1 cellular context compared by ENCODE assay signal in the genomic region with DNA sequence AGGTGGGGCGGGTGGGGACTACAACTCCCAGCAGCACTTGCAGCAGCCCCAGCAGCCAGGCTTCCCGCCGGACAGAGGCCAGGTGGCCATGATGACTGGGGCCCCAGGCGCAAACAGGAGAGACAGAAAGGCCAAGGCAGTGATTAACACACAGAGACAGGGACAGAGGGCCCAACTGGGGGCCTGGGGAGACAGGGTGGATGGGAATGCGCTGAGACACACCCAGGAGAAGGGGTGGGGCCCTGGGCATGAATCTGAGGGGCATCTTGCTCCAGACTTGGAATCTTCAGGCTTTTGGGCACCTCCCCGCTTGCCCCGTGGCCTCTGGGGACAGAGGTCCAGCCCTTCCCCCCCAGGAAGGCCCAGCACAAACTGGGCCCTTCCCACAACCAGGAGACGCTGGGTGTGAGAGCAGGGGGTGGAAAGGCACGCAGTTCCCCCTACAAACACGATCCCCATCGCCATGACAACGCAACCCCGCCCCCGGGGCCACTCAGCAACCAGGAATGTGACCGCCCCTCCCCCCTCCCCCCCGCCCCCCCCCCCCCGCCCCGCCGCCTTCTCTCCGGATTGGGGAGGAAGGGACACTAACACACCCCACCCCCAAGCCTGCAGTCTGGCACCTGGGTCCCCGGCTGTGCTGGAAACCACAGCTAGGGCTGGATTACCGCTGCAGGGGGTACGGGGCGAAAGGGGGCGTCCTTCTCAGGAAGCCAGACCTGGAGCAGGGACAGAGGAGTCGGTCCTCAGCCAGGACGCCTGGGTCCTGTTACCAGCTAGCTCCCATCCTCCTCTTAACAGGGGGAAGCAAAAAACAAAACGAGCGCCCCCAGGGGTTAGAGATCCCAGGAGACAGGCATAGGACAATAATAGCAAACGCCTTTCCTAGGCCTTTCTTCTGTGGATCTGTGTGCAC.
TF ChIP-seq lines count a peak whose summit lies in the region.

No MANE protein-coding gene starts in this region.

TF ChIP-seq in A549, 52 proteins besides CTCF, POLR2A, EP300 and RAD21 (continued from another document):
- TF ChIP-seq, protein P1, sequence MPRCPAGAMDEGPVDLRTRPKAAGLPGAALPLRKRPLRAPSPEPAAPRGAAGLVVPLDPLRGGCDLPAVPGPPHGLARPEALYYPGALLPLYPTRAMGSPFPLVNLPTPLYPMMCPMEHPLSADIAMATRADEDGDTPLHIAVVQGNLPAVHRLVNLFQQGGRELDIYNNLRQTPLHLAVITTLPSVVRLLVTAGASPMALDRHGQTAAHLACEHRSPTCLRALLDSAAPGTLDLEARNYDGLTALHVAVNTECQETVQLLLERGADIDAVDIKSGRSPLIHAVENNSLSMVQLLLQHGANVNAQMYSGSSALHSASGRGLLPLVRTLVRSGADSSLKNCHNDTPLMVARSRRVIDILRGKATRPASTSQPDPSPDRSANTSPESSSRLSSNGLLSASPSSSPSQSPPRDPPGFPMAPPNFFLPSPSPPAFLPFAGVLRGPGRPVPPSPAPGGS (IDR thresholded peaks at IDR 0.05), result peak; percentile 40; the same call in 1 of the 3 replicates
- TF ChIP-seq CBX8 (IDR thresholded peaks at IDR 0.05), result no peak
- TF ChIP-seq NFE2L2 (conservative IDR thresholded peaks at IDR 0.05; ENCODE audit: low read length), result no peak
- TF ChIP-seq, protein P2, sequence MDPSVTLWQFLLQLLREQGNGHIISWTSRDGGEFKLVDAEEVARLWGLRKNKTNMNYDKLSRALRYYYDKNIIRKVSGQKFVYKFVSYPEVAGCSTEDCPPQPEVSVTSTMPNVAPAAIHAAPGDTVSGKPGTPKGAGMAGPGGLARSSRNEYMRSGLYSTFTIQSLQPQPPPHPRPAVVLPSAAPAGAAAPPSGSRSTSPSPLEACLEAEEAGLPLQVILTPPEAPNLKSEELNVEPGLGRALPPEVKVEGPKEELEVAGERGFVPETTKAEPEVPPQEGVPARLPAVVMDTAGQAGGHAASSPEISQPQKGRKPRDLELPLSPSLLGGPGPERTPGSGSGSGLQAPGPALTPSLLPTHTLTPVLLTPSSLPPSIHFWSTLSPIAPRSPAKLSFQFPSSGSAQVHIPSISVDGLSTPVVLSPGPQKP (IDR thresholded peaks at IDR 0.05; ENCODE audit: low read depth, low read length), result no peak
- TF ChIP-seq RARB (CRISPR knock-in tag; IDR thresholded peaks at IDR 0.05), result no peak
- TF ChIP-seq CBX2 (IDR thresholded peaks at IDR 0.05; ENCODE audit: borderline replicate concordance, low read depth), result no peak
- TF ChIP-seq FOSL2 (IDR thresholded peaks at IDR 0.05), result peak; percentile 55; the same call in 1 of the 2 replicates
- TF ChIP-seq FOSL2 (CRISPR knock-in tag; IDR thresholded peaks at IDR 0.05), result peak; percentile 73
- 0 out of 2 replicates have a peak, but pooled peaks have one; percentile 22 for TF ChIP-seq MAZ (IDR thresholded peaks at IDR 0.05; ENCODE audit: borderline replicate concordance, low read depth, low read length)
- TF ChIP-seq RCOR1 (IDR thresholded peaks at IDR 0.05; ENCODE audit: low read depth, low read length), result no peak
- no peak for TF ChIP-seq KDM5A (IDR thresholded peaks at IDR 0.05)
- peak; percentile 30; the same call in 1 of the 2 replicates for TF ChIP-seq RFX5 (IDR thresholded peaks at IDR 0.05)
- no peak for TF ChIP-seq ZSCAN20 (CRISPR knock-in tag; IDR thresholded peaks at IDR 0.05)
- no peak for TF ChIP-seq ZFP36 (IDR thresholded peaks at IDR 0.05; ENCODE audit: borderline replicate concordance, partially characterized antibody)
- TF ChIP-seq, protein P3, sequence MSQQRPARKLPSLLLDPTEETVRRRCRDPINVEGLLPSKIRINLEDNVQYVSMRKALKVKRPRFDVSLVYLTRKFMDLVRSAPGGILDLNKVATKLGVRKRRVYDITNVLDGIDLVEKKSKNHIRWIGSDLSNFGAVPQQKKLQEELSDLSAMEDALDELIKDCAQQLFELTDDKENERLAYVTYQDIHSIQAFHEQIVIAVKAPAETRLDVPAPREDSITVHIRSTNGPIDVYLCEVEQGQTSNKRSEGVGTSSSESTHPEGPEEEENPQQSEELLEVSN (IDR thresholded peaks at IDR 0.05; ENCODE audit: borderline replicate concordance, low read depth), result peak; percentile 58; the same call in 1 of the 2 replicates
- no peak for TF ChIP-seq SREBF2 (IDR thresholded peaks at IDR 0.05)
- no peak for TF ChIP-seq ESRRA (IDR thresholded peaks at IDR 0.05; ENCODE audit: borderline replicate concordance, low read length)
- no peak for TF ChIP-seq FOXS1 (CRISPR knock-in tag; IDR thresholded peaks at IDR 0.05)
- 0 out of 2 replicates have a peak, but pooled peaks have one; percentile 66 for TF ChIP-seq FOSB (CRISPR knock-in tag; IDR thresholded peaks at IDR 0.05)
- no peak for TF ChIP-seq ZNF302 (CRISPR knock-in tag; IDR thresholded peaks at IDR 0.05)
- no peak for TF ChIP-seq HMGXB4 (CRISPR knock-in tag; IDR thresholded peaks at IDR 0.05; ENCODE audit: borderline replicate concordance)
- TF ChIP-seq RNF2 (IDR thresholded peaks at IDR 0.05; ENCODE audit: borderline replicate concordance, low read depth), result no peak
- TF ChIP-seq, protein P4, sequence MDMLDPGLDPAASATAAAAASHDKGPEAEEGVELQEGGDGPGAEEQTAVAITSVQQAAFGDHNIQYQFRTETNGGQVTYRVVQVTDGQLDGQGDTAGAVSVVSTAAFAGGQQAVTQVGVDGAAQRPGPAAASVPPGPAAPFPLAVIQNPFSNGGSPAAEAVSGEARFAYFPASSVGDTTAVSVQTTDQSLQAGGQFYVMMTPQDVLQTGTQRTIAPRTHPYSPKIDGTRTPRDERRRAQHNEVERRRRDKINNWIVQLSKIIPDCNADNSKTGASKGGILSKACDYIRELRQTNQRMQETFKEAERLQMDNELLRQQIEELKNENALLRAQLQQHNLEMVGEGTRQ (IDR thresholded peaks at IDR 0.05), result no peak
- no peak; the same call in 1 of the 2 replicates for TF ChIP-seq PBX3 (IDR thresholded peaks at IDR 0.05)
- 0 out of 2 replicates have a peak, but pooled peaks have one; percentile 56 for TF ChIP-seq ATOH8 (CRISPR knock-in tag; IDR thresholded peaks at IDR 0.05; ENCODE audit: low read depth)
- no peak for TF ChIP-seq POLR2AphosphoS2 (conservative IDR thresholded peaks at IDR 0.05; ENCODE audit: low read length)
- no peak for TF ChIP-seq NR3C1 (IDR thresholded peaks at IDR 0.05)
- no peak for TF ChIP-seq EHF (CRISPR knock-in tag; IDR thresholded peaks at IDR 0.05)
- TF ChIP-seq TP53 (CRISPR knock-in tag; IDR thresholded peaks at IDR 0.05), result no peak
- TF ChIP-seq HEYL (CRISPR knock-in tag; IDR thresholded peaks at IDR 0.05), result no peak
- no peak for TF ChIP-seq HOXA7 (CRISPR knock-in tag; IDR thresholded peaks at IDR 0.05)
- no peak; the same call in 1 of the 2 replicates for TF ChIP-seq JUNB (IDR thresholded peaks at IDR 0.05)
- TF ChIP-seq PHF8 (IDR thresholded peaks at IDR 0.05; ENCODE audit: borderline replicate concordance, low read depth), result no peak
- peak; percentile 46 to 93; a peak in 4 of 5 replicates for TF ChIP-seq JUN (IDR thresholded peaks at IDR 0.05)
- TF ChIP-seq, protein P5, sequence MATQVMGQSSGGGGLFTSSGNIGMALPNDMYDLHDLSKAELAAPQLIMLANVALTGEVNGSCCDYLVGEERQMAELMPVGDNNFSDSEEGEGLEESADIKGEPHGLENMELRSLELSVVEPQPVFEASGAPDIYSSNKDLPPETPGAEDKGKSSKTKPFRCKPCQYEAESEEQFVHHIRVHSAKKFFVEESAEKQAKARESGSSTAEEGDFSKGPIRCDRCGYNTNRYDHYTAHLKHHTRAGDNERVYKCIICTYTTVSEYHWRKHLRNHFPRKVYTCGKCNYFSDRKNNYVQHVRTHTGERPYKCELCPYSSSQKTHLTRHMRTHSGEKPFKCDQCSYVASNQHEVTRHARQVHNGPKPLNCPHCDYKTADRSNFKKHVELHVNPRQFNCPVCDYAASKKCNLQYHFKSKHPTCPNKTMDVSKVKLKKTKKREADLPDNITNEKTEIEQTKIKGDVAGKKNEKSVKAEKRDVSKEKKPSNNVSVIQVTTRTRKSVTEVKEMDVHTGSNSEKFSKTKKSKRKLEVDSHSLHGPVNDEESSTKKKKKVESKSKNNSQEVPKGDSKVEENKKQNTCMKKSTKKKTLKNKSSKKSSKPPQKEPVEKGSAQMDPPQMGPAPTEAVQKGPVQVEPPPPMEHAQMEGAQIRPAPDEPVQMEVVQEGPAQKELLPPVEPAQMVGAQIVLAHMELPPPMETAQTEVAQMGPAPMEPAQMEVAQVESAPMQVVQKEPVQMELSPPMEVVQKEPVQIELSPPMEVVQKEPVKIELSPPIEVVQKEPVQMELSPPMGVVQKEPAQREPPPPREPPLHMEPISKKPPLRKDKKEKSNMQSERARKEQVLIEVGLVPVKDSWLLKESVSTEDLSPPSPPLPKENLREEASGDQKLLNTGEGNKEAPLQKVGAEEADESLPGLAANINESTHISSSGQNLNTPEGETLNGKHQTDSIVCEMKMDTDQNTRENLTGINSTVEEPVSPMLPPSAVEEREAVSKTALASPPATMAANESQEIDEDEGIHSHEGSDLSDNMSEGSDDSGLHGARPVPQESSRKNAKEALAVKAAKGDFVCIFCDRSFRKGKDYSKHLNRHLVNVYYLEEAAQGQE (IDR thresholded peaks at IDR 0.05), result no peak
- TF ChIP-seq ZC3H11A (IDR thresholded peaks at IDR 0.05), result no peak
- TF ChIP-seq HDAC2 (IDR thresholded peaks at IDR 0.05), result no peak
- TF ChIP-seq GATA3 (IDR thresholded peaks at IDR 0.05; ENCODE audit: borderline replicate concordance), result no peak
- TF ChIP-seq, protein P6, sequence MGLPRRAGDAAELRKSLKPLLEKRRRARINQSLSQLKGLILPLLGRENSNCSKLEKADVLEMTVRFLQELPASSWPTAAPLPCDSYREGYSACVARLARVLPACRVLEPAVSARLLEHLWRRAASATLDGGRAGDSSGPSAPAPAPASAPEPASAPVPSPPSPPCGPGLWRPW (IDR thresholded peaks at IDR 0.05), result no peak
- TF ChIP-seq MAFK (IDR thresholded peaks at IDR 0.05; ENCODE audit: partially characterized antibody), result no peak
- TF ChIP-seq NPAS2 (CRISPR knock-in tag; IDR thresholded peaks at IDR 0.05; ENCODE audit: borderline replicate concordance), result no peak
- TF ChIP-seq CEBPB (IDR thresholded peaks at IDR 0.05), result no peak
- no peak for TF ChIP-seq KDM1A (IDR thresholded peaks at IDR 0.05; ENCODE audit: low read depth)
- TF ChIP-seq HOXB13 (CRISPR knock-in tag; IDR thresholded peaks at IDR 0.05; ENCODE audit: low read depth), result no peak
- TF ChIP-seq EHMT2 (IDR thresholded peaks at IDR 0.05; ENCODE audit: low read depth), result no peak
- TF ChIP-seq CHD2 (IDR thresholded peaks at IDR 0.05; ENCODE audit: low read length, partially characterized antibody), result no peak
- 0 out of 2 replicates have a peak, but pooled peaks have one; percentile 58 for TF ChIP-seq MYC (IDR thresholded peaks at IDR 0.05; ENCODE audit: borderline replicate concordance, low read length)
